14 cellular contexts compared by ENCODE assay signal in genomic region chr16:55655709-55656694, GRCh38. TPM values are rescaled to one million over a fixed set of nuclear protein-coding genes. Genes with fewer than 3 reads are reported as not detected.
A peak's percentile ranks its signal among the peaks of the same experiment; 100 is the strongest.
DNase-seq lines count a peak whose midpoint lies in the region; ATAC-seq and TF ChIP-seq lines count a peak whose summit lies in the region.
"Had no signal": no experiment of that assay in that cellular context is flagged by ENCODE, and none has a peak within 500 bp of the region (broad histone marks: within the 10 kb centered on the region; RNA-seq: fewer than 3 reads in every experiment).

TSS of gene SLC6A2 (plus strand) at chr16:55655988. CDS start at chr16:55656695, 707 bp downstream.

- H4K20me1 ChIP-seq in SK-N-SH (ENCODE audit: insufficient read depth): no peaks in the 10 kb centered on the region
- H4K20me1 ChIP-seq: BLaER1 had no signal

- TF ChIP-seq EP300 in SK-N-SH (IDR thresholded peaks at IDR 0.05; ENCODE audit: borderline replicate concordance in 1 of 2, low read depth in 1 of 2, low read length in 1 of 2): peak in 1 of 2 experiments; percentile 90; a peak in 2 of 4 replicates

- TF ChIP-seq RAD21 in SK-N-SH (IDR thresholded peaks at IDR 0.05; ENCODE audit: low read length): peak; percentile 11; the same call in 1 of the 2 replicates

- TF ChIP-seq CTCF in SK-N-SH (IDR thresholded peaks at IDR 0.05) (no peak), nephron (IDR thresholded peaks at IDR 0.05; ENCODE audit: unreplicated experiment in 3 of 3) (peak in 1 of 3 experiments; percentile 18)

- no peak within 1 kb of the TSS for H3K4me2 ChIP-seq in SK-N-SH
- H3K4me2 ChIP-seq: BLaER1 had no signal

- peak within 1 kb of the TSS; percentile 69 to 78 (median 73) for H3K4me3 Mint-ChIP-seq in nephron
- no peak within 1 kb of the TSS for H3K4me3 Mint-ChIP-seq in T-helper 2 cell treated with Interferon-gamma antibody and Interleukin-4, amounts not matched to agents 5 μg/mL and 100 μg/mL, for 36 hours

- peaks cover 12% of the 10 kb centered on the region for H3K27me3 ChIP-seq in SK-N-SH (ENCODE audit: insufficient read depth)
- H3K27me3 ChIP-seq: BLaER1 had no signal

- no peak within 1 kb of the TSS for H2AFZ ChIP-seq in SK-N-SH (ENCODE audit: low read depth)

- H3K79me2 ChIP-seq in SK-N-SH (ENCODE audit: insufficient read depth): no peaks in the 10 kb centered on the region

- POLR2A ChIA-PET in SK-N-SH (lab: Yijun Ruan, JAX): interaction anchor here (0.6 to 2.0 kb wide), 12 partner anchors 13 to 177 kb away, joined by 3 to 10 read pairs (median 3); partner anchors contain the start of gene MMP2

- H3F3A ChIP-seq in SK-N-SH (replicated peaks; ENCODE audit: insufficient read depth): no peaks in the 10 kb centered on the region

- H3K9me3 Mint-ChIP-seq in nephron: no peaks in the 10 kb centered on the region
- no peaks in the 10 kb centered on the region for H3K9me3 Mint-ChIP-seq in T-helper 2 cell treated with Interferon-gamma antibody and Interleukin-4, amounts not matched to agents 5 μg/mL and 100 μg/mL, for 36 hours

- no peak within 1 kb of the TSS for H3K27ac Mint-ChIP-seq in nephron
- H3K27ac Mint-ChIP-seq in T-helper 2 cell treated with Interferon-gamma antibody and Interleukin-4, amounts not matched to agents 5 μg/mL and 100 μg/mL, for 36 hours: no peak within 1 kb of the TSS

- intact Hi-C loops in Right ventricle myocardium inferior (cut with DNase I): no loop called here

- CTCF ChIA-PET in SK-N-SH (lab: Yijun Ruan, JAX): interaction anchor here (0.9 to 5.3 kb wide), 9 partner anchors 10 to 781 kb away, joined by 3 to 51 read pairs (median 3); no protein-coding TSS in a partner anchor

- DNase-seq in D341Med (ENCODE audit: low spot score) (peak; percentile 34), SK-N-SH (peak; percentile 95), Right ventricle myocardium inferior (ENCODE audit: missing footprints) (no peak), SHP77 (lab: John Stamatoyannopoulos, UW) (no peak), SKM-1 treated with dmso at 0.1 percent for 144 hours (lab: John Stamatoyannopoulos, UW; ENCODE audit: unreplicated experiment) (no peak)
- no peak for DNase-seq in T-helper 2 cell treated with Interferon-gamma antibody and Interleukin-4, amounts not matched to agents 5 μg/mL and 100 μg/mL, for 36 hours (ENCODE audit: low spot score)
- DNase-seq: NCI-H187; RPMI8226; small intestine; stimulated activated naive CD4-positive, alpha-beta T cell treated with Interleukin-2 at 50 U/mL for 16 hours had no signal

- peaks cover 6% of the 10 kb centered on the region for H3K4me1 Mint-ChIP-seq in nephron
- no peaks in the 10 kb centered on the region for H3K4me1 Mint-ChIP-seq in T-helper 2 cell treated with Interferon-gamma antibody and Interleukin-4, amounts not matched to agents 5 μg/mL and 100 μg/mL, for 36 hours (ENCODE audit: low read depth)

- H3K4me3 ChIP-seq in SK-N-SH (ENCODE audit: low read depth in 2 of 2, low read length in 1 of 2): peak within 1 kb of the TSS in 1 of 2 experiments; percentile 59; a peak in 2 of 4 replicates
- H3K4me3 ChIP-seq: BLaER1, GM12878 had no signal

- 12% methylated on average over 51 of the region's 90 CpGs for WGBS in SK-N-SH (ENCODE audit: low lambda C conversion rate)

- no peaks in the 10 kb centered on the region for H3K36me3 Mint-ChIP-seq in nephron (ENCODE audit: low read depth)
- no peaks in the 10 kb centered on the region for H3K36me3 Mint-ChIP-seq in T-helper 2 cell treated with Interferon-gamma antibody and Interleukin-4, amounts not matched to agents 5 μg/mL and 100 μg/mL, for 36 hours (ENCODE audit: low read depth)

- peak within 1 kb of the TSS; percentile 22 to 100; a peak in 2 of 4 replicates for H3K27ac ChIP-seq in SK-N-SH (ENCODE audit: low read depth in 2 of 2, low read length in 1 of 2)
- H3K27ac ChIP-seq: BLaER1 had no signal

- H3K27me3 Mint-ChIP-seq in nephron (ENCODE audit: low read depth): peaks cover 56% of the 10 kb centered on the region
- H3K27me3 Mint-ChIP-seq in T-helper 2 cell treated with Interferon-gamma antibody and Interleukin-4, amounts not matched to agents 5 μg/mL and 100 μg/mL, for 36 hours (ENCODE audit: low read depth): peaks cover 10% of the 10 kb centered on the region

- ATAC-seq in Right ventricle myocardium inferior (peak; percentile 61), GM21390 (IDR thresholded peaks at IDR 0.05; ENCODE audit: unreplicated experiment) (no peak)
- ATAC-seq: GM12878 had no signal

- H3K9me3 ChIP-seq in SK-N-SH: no peaks in the 10 kb centered on the region

- H3K9ac ChIP-seq in SK-N-SH: no peak within 1 kb of the TSS
- H3K9ac ChIP-seq: BLaER1 had no signal

- H3K4me1 ChIP-seq in SK-N-SH (ENCODE audit: control insufficient read depth in 1 of 2, insufficient read depth in 2 of 2, low read depth in 1 of 2, low read length in 1 of 2): peaks cover 0 to 58% of the 10 kb centered on the region in 2 experiments; a peak in 2 of 4 replicates
- H3K4me1 ChIP-seq: BLaER1 had no signal

- H3K9me2 ChIP-seq in SK-N-SH: no peaks in the 10 kb centered on the region

- H3K36me3 ChIP-seq in SK-N-SH (replicated peaks in 1 of 2; ENCODE audit: control insufficient read depth in 1 of 2, insufficient read depth in 2 of 2, low read length in 1 of 2): peaks cover 0 to 7% of the 10 kb centered on the region in 2 experiments
- H3K36me3 ChIP-seq: BLaER1 had no signal

TF ChIP-seq in SK-N-SH, 30 proteins besides CTCF, POLR2A, EP300 and RAD21 (continues in another document):
- peak; percentile 88 for TF ChIP-seq FOXJ3 (CRISPR knock-in tag; IDR thresholded peaks at IDR 0.05)
- no peak for TF ChIP-seq RXRA (IDR thresholded peaks at IDR 0.05; ENCODE audit: borderline replicate concordance, low read depth)
- TF ChIP-seq TAF1 (IDR thresholded peaks at IDR 0.05; ENCODE audit: borderline replicate concordance, low read depth, low read length): no peak
- no peak for TF ChIP-seq FOSL2 (IDR thresholded peaks at IDR 0.05; ENCODE audit: borderline replicate concordance, low read depth)
- no peak for TF ChIP-seq SIN3A (IDR thresholded peaks at IDR 0.05; ENCODE audit: borderline replicate concordance, low read depth, low read length)
- TF ChIP-seq SMC3 (IDR thresholded peaks at IDR 0.05; ENCODE audit: low read depth, low read length): no peak
- no peak for TF ChIP-seq RFX5 (IDR thresholded peaks at IDR 0.05; ENCODE audit: low read length)
- TF ChIP-seq, protein P1, sequence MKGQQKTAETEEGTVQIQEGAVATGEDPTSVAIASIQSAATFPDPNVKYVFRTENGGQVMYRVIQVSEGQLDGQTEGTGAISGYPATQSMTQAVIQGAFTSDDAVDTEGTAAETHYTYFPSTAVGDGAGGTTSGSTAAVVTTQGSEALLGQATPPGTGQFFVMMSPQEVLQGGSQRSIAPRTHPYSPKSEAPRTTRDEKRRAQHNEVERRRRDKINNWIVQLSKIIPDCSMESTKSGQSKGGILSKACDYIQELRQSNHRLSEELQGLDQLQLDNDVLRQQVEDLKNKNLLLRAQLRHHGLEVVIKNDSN (IDR thresholded peaks at IDR 0.05; ENCODE audit: borderline replicate concordance, low read depth): no peak
- no peak for TF ChIP-seq ZBTB33 (IDR thresholded peaks at IDR 0.05; ENCODE audit: borderline replicate concordance, low read depth)
- TF ChIP-seq, protein P2, sequence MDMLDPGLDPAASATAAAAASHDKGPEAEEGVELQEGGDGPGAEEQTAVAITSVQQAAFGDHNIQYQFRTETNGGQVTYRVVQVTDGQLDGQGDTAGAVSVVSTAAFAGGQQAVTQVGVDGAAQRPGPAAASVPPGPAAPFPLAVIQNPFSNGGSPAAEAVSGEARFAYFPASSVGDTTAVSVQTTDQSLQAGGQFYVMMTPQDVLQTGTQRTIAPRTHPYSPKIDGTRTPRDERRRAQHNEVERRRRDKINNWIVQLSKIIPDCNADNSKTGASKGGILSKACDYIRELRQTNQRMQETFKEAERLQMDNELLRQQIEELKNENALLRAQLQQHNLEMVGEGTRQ (IDR thresholded peaks at IDR 0.05; ENCODE audit: borderline replicate concordance, low read depth, low read length): no peak
- no peak for TF ChIP-seq ELF1 (IDR thresholded peaks at IDR 0.05)
- no peak for TF ChIP-seq PBX3 (IDR thresholded peaks at IDR 0.05)
- no peak for TF ChIP-seq NRF1 (IDR thresholded peaks at IDR 0.05; ENCODE audit: low read depth, low read length)
- no peak for TF ChIP-seq TEAD4 (IDR thresholded peaks at IDR 0.05; ENCODE audit: borderline replicate concordance, insufficient read depth)
- TF ChIP-seq MEF2A (IDR thresholded peaks at IDR 0.05; ENCODE audit: borderline replicate concordance, low read depth): no peak
- TF ChIP-seq, protein P3, sequence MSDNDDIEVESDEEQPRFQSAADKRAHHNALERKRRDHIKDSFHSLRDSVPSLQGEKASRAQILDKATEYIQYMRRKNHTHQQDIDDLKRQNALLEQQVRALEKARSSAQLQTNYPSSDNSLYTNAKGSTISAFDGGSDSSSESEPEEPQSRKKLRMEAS (IDR thresholded peaks at IDR 0.05; ENCODE audit: low read depth): no peak
- TF ChIP-seq GABPA (IDR thresholded peaks at IDR 0.05; ENCODE audit: low read depth): no peak

RNA-seq across cellular contexts. Expression of gene SLC6A2, which starts in this region (rescaled TPM):
- 3.3 and 12.7 TPM in 2 replicates for polyA plus RNA-seq in SK-N-SH (2012; rRNA removed)
- polyA plus RNA-seq in SK-N-SH (2012; cell fraction: cytosol; rRNA removed): 5.3 and 12.1 TPM in 2 replicates
- polyA plus RNA-seq in SK-N-SH (2012; cell fraction: nucleus; rRNA removed): 17.7 and 23.1 TPM in 2 replicates
- total RNA-seq in Right ventricle myocardium inferior: not detected
- total RNA-seq: GM12878 had no signal
- polyA plus RNA-seq: GM12878 had no signal

Comparison
In these comparisons a context has a peak if more than half of its experiments do, and no peak if none do; other contexts are left out.
1. Peak in ATAC-seq in Right ventricle myocardium inferior; RNA of the gene not detected or under 1 TPM.
2. DNase-seq: peak in D341Med (single experiment) and SK-N-SH (single experiment); none in Right ventricle myocardium inferior (single experiment), SHP77 (0 of 2), SKM-1 treated with dmso at 0.1 percent for 144 hours (single experiment) and T-helper 2 cell treated with Interferon-gamma antibody and Interleukin-4, amounts not matched to agents 5 μg/mL and 100 μg/mL, for 36 hours (single experiment).